Comparison of ENCODE assay signal across 1 cellular context in genomic region chr5:35903631-35904203, GRCh38.
A peak's percentile ranks its signal among the peaks of the same experiment; 100 is the strongest.
TF ChIP-seq lines count a peak whose summit lies in the region.

No MANE protein-coding gene starts in this region.

TF ChIP-seq in GM12878, 131 proteins besides CTCF, POLR2A, EP300 and RAD21:
- TF ChIP-seq LARP7 (IDR thresholded peaks at IDR 0.05) (no peak), YBX1 (IDR thresholded peaks at IDR 0.05) (no peak), RUNX3 (IDR thresholded peaks at IDR 0.05; ENCODE audit: low read length) (peak; percentile 31; the same call in 1 of the 2 replicates), MTA2 (IDR thresholded peaks at IDR 0.05; ENCODE audit: low read depth) (peak; percentile 42; the same call in 1 of the 2 replicates)
